Comparison of ENCODE assay signal across 1 cellular context in genomic region chr5:139881145-139881733, GRCh38.
A peak's percentile ranks its signal among the peaks of the same experiment; 100 is the strongest.
TF ChIP-seq lines count a peak whose summit lies in the region.

No MANE protein-coding gene starts in this region.

TF ChIP-seq in WTC11, 78 proteins besides CTCF, POLR2A, EP300 and RAD21 (continued from another document):
- TF ChIP-seq STAT6 (CRISPR knock-in tag; conservative IDR thresholded peaks at IDR 0.05; ENCODE audit: low read depth) = no peak
- 0 out of 2 replicates have a peak, but pooled peaks have one; percentile 16 for TF ChIP-seq USF1 (CRISPR knock-in tag; IDR thresholded peaks at IDR 0.05)
- TF ChIP-seq ETV6 (CRISPR knock-in tag; IDR thresholded peaks at IDR 0.05) = no peak
- no peak for TF ChIP-seq NR1H2 (CRISPR knock-in tag; IDR thresholded peaks at IDR 0.05)
